ENCODE assay signal across 8 cellular contexts in genomic region chr13:27353166-27353583, GRCh38.
DNase-seq lines count a peak whose midpoint lies in the region; ATAC-seq and TF ChIP-seq lines count a peak whose summit lies in the region.

No MANE protein-coding gene starts in this region.

- no peaks in the 10 kb centered on the region for H4K20me1 ChIP-seq in PC-3 (ENCODE audit: low read length)

- intact Hi-C loops in PC-3 (cut with micrococcal nuclease): no loop called here

- peaks cover 12% of the 10 kb centered on the region for H3K4me1 ChIP-seq in PC-3 (ENCODE audit: insufficient read depth, low read length)
- H3K4me1 ChIP-seq in upper lobe of left lung: peaks cover 0 to 15% (median 0%) of the 10 kb centered on the region in 4 donors
- H3K4me1 ChIP-seq in tibial nerve: no peaks in the 10 kb centered on the region

- H3K9ac ChIP-seq in PC-3 (ENCODE audit: low read length): peak overlapping the region; percentile 51

- H3K36me3 ChIP-seq in PC-3 (ENCODE audit: low read depth, low read length) (no peaks in the 10 kb centered on the region), upper lobe of left lung (no peaks in the 10 kb centered on the region), tibial nerve (no peaks in the 10 kb centered on the region)

- peak overlapping the region; percentile 86 for H2AFZ ChIP-seq in PC-3 (ENCODE audit: low read length)

- no peaks in the 10 kb centered on the region for H3K9me2 ChIP-seq in PC-3 (replicated peaks; ENCODE audit: low read length)

- peak; percentile 31 for DNase-seq in activated T-cell treated with anti-CD3 and anti-CD28 coated beads for 24 hours (ENCODE audit: low read depth)
- no peak for DNase-seq in activated T-cell treated with anti-CD3 and anti-CD28 coated beads, Interleukin-2, amount 50 U/mL, for 1 hour
- peak; percentile 74 for DNase-seq in PC-3
- peak; percentile 52 for DNase-seq in fibroblast of the aortic adventitia (ENCODE audit: low read depth)
- DNase-seq in upper lobe of left lung: no peak
- no peak for DNase-seq in tibial nerve (ENCODE audit: low spot score in 2 of 2)
- DNase-seq in NCI-H1694 treated with DMSO at 0.1 percent for 48 hours (lab: John Stamatoyannopoulos, UW): no peak

- TF ChIP-seq POLR2A in upper lobe of left lung (IDR thresholded peaks at IDR 0.05) (no peak), tibial nerve (IDR thresholded peaks at IDR 0.05) (no peak)

- 69 to 76% methylated on average over 8 to 9 of the region's 9 CpGs for WGBS in upper lobe of left lung, 2 donors
- 59 to 64% methylated on average over 9 of the region's 9 CpGs for WGBS in tibial nerve, 2 donors

- no peaks in the 10 kb centered on the region for H3F3A ChIP-seq in PC-3 (ENCODE audit: low read length, unreplicated experiment)

- H3K4me2 ChIP-seq in PC-3 (ENCODE audit: low read length): peak overlapping the region; percentile 83

- ATAC-seq in HG02759 (IDR thresholded peaks at IDR 0.05; ENCODE audit: unreplicated experiment) (peak; percentile 98), PC-3 (peak; percentile 90), upper lobe of left lung (ENCODE audit: low FRiP score in 2 of 2) (no peak)

- H3K27ac ChIP-seq in PC-3 (ENCODE audit: low read length): peak overlapping the region; percentile 28
- H3K27ac ChIP-seq in upper lobe of left lung: peak overlapping the region in 3 of 4 donors; percentile 11 to 37 (median 18)
- no peak overlapping the region for H3K27ac ChIP-seq in tibial nerve

- CTCF ChIA-PET in PC-3 (lab: Charles Lee): interaction anchor here (0.5 to 1.0 kb wide), 3 partner anchors 14 to 381 kb away, joined by 4 to 10 read pairs (median 4); no protein-coding TSS in a partner anchor

- no peak for TF ChIP-seq CTCF in PC-3 (conservative IDR thresholded peaks at IDR 0.05; ENCODE audit: low read depth, low read length)
- TF ChIP-seq CTCF in fibroblast of the aortic adventitia (IDR thresholded peaks at IDR 0.05; ENCODE audit: insufficient read depth, low read length): no peak
- TF ChIP-seq CTCF in upper lobe of left lung (IDR thresholded peaks at IDR 0.05): no peak
- no peak for TF ChIP-seq CTCF in tibial nerve (IDR thresholded peaks at IDR 0.05)

- no peak for TF ChIP-seq EP300 in upper lobe of left lung (IDR thresholded peaks at IDR 0.05)
- no peak for TF ChIP-seq EP300 in tibial nerve (IDR thresholded peaks at IDR 0.05)

- peak overlapping the region; percentile 60 for H3K4me3 ChIP-seq in PC-3 (ENCODE audit: low read length)
- no peak overlapping the region for H3K4me3 ChIP-seq in fibroblast of the aortic adventitia (ENCODE audit: low read depth, low read length)
- peak overlapping the region in 1 of 4 donors; percentile 8 for H3K4me3 ChIP-seq in upper lobe of left lung
- no peak overlapping the region for H3K4me3 ChIP-seq in tibial nerve

- H3K79me2 ChIP-seq in PC-3 (ENCODE audit: low read length): no peaks in the 10 kb centered on the region

- BruUV-seq in PC-3 (replicated peaks; lab: Mats Ljungman, UMichigan): no TSS peak

- POLR2A ChIA-PET in PC-3 (lab: Charles Lee; ENCODE audit: unreplicated experiment): no interaction called here

- no peaks in the 10 kb centered on the region for H3K9me3 ChIP-seq in PC-3 (ENCODE audit: low read length)
- H3K9me3 ChIP-seq in upper lobe of left lung: no peaks in the 10 kb centered on the region
- peaks cover 0 to 3% (median 0%) of the 10 kb centered on the region in 4 donors for H3K9me3 ChIP-seq in tibial nerve

- no peaks in the 10 kb centered on the region for H3K27me3 ChIP-seq in PC-3 (ENCODE audit: low read length)
- no peaks in the 10 kb centered on the region for H3K27me3 ChIP-seq in upper lobe of left lung
- H3K27me3 ChIP-seq in tibial nerve: peaks cover 0 to 8% of the 10 kb centered on the region in 2 donors

Comparison
In these comparisons a context has a peak if more than half of its experiments do, and no peak if none do; other contexts are left out.
1. DNase-seq: peak in activated T-cell treated with anti-CD3 and anti-CD28 coated beads for 24 hours (single experiment), PC-3 (single experiment) and fibroblast of the aortic adventitia (single experiment); none in activated T-cell treated with anti-CD3 and anti-CD28 coated beads, Interleukin-2, amount 50 U/mL, for 1 hour (single experiment), upper lobe of left lung (0 of 2), tibial nerve (0 of 2) and NCI-H1694 treated with DMSO at 0.1 percent for 48 hours (single experiment).
2. ATAC-seq: peak in HG02759 (single experiment) and PC-3 (single experiment); none in upper lobe of left lung (0 of 2).
3. H3K27ac ChIP-seq: peak in PC-3 (single experiment) and upper lobe of left lung (3 of 4); none in tibial nerve (0 of 4).